ENCODE assay signal across 8 cellular contexts in the genomic region with DNA sequence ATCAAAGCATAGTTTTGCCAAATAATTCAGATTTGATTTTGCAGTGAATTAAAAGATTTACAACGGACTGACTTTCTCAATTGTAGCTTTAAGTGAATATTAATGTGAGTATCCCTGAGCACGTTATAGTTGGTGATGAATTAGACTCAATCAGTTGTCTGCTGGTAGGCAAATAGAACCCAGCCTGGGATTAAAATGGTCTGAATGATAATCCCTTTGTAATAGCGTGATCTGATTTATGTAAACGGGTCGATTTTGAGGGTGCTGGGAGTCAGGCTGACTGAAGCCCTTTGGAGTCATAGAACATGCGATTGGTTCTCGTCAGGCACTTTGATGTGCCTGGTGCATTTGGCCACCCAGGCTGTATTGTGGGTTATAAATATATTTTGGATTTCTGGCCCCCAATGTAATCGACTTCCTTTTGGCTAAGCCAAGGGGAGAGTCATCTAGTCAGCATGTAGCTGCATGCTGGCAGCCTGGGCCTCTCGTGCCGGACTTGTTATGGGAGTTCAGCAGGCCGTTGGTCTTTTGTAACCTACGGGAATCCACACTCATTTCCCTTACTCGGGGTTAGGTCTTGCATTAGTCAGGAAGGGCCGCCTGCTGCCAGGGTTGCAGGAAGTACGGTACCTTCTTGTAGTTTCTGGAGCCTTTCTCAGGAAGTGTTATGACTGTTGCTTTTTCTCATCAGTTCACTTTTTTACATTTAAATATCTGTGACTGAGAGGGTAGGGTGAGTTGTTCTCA. TPM values are rescaled to one million over a fixed set of nuclear protein-coding genes. Genes with fewer than 3 reads are reported as not detected.
DNase-seq lines count a peak whose midpoint lies in the region; ATAC-seq and TF ChIP-seq lines count a peak whose summit lies in the region.

No MANE protein-coding gene starts in this region.

- H2AK5ac ChIP-seq in trophoblast cell (ENCODE audit: low read length): no peak overlapping the region

- no peak overlapping the region for H4K12ac ChIP-seq in trophoblast cell (ENCODE audit: low read depth, low read length)

- H2BK120ac ChIP-seq in trophoblast cell (ENCODE audit: insufficient read depth, low read length, poor library complexity): no peak overlapping the region

- peaks cover 51% of the 10 kb centered on the region for H3K4me1 ChIP-seq in HUES48 (ENCODE audit: control insufficient read depth, insufficient read depth, low read length)
- H3K4me1 ChIP-seq in trophoblast cell (ENCODE audit: control insufficient read depth in 1 of 2, insufficient read depth in 2 of 2, low read length in 2 of 2): peaks cover 9 to 30% of the 10 kb centered on the region in 2 experiments

- no peak overlapping the region for H3K23ac ChIP-seq in trophoblast cell (ENCODE audit: low read length)

- no peak overlapping the region for H3K4ac ChIP-seq in trophoblast cell (ENCODE audit: low read depth, low read length)

- H2BK5ac ChIP-seq in trophoblast cell (ENCODE audit: low read depth, low read length, poor library complexity): no peak overlapping the region

- no peak overlapping the region for H3K4me3 ChIP-seq in HUES48 (ENCODE audit: low read depth, low read length)
- no peak overlapping the region for H3K4me3 ChIP-seq in fibroblast of pulmonary artery (replicated peaks; ENCODE audit: low read depth, low read length)
- H3K4me3 ChIP-seq in trophoblast cell (ENCODE audit: low read depth, low read length): no peak overlapping the region

- no CpG with 5 or more reads among the region's 15 CpGs for WGBS in trophoblast cell (ENCODE audit: extremely low coverage, insufficient coverage, insufficient read length)

- H2AFZ ChIP-seq in trophoblast cell (ENCODE audit: insufficient read depth, low read length, poor library complexity): no peak overlapping the region

- H4K8ac ChIP-seq in trophoblast cell (ENCODE audit: low read depth, low read length): no peak overlapping the region

- H3K4me2 ChIP-seq in trophoblast cell (ENCODE audit: low read length): peak overlapping the region; percentile 12

- no peaks in the 10 kb centered on the region for H3K9me3 ChIP-seq in HUES48 (ENCODE audit: control insufficient read depth, insufficient read depth, low read length)
- no peaks in the 10 kb centered on the region for H3K9me3 ChIP-seq in trophoblast cell (ENCODE audit: insufficient read depth, low read depth, low read length)

- no peaks in the 10 kb centered on the region for H3K27me3 ChIP-seq in HUES48 (ENCODE audit: control insufficient read depth, insufficient read depth, low read length)
- no peaks in the 10 kb centered on the region for H3K27me3 ChIP-seq in trophoblast cell (ENCODE audit: insufficient read depth, low read length)

- TF ChIP-seq CTCF in fibroblast of pulmonary artery (IDR thresholded peaks at IDR 0.05; ENCODE audit: low read length, missing control alignments): no peak

- no peak for ATAC-seq in GM21786 (IDR thresholded peaks at IDR 0.05; ENCODE audit: unreplicated experiment)
- ATAC-seq in GM18520 (IDR thresholded peaks at IDR 0.05; ENCODE audit: unreplicated experiment): no peak

- DNase-seq in GM03348 (ENCODE audit: low spot score) (peak; percentile 91), fibroblast of pulmonary artery (ENCODE audit: low read depth) (peak; percentile 99), trophoblast cell (peak; percentile 91 to 93)
- peak; percentile 25 for DNase-seq in activated CD8-positive, alpha-beta memory T cell treated with anti-CD3 and anti-CD28 coated beads, Interleukin-2, amount 50 U/mL, for 4 hours
- no peak for DNase-seq in NK-92 treated with Interleukin-12 subunit alpha and Interleukin-12 subunit beta, amount 100 ng/mL, for 24 hours (lab: John Stamatoyannopoulos, UW)

- H4K91ac ChIP-seq in trophoblast cell (ENCODE audit: low read depth, low read length): no peak overlapping the region

- peak overlapping the region; percentile 73 for H3K27ac ChIP-seq in HUES48 (ENCODE audit: low read depth, low read length)
- peak overlapping the region; percentile 57 for H3K27ac ChIP-seq in trophoblast cell (ENCODE audit: low read depth, low read length)

- H3K18ac ChIP-seq in trophoblast cell (ENCODE audit: low read length): no peak overlapping the region

- peaks cover 44% of the 10 kb centered on the region for H3K79me2 ChIP-seq in trophoblast cell (ENCODE audit: control insufficient read depth, insufficient read depth, low read length, poor library complexity)

- H3K36me3 ChIP-seq in HUES48 (ENCODE audit: control insufficient read depth, insufficient read depth, low read length) (no peaks in the 10 kb centered on the region), trophoblast cell (ENCODE audit: control insufficient read depth in 1 of 2, insufficient read depth in 2 of 2, low read length in 2 of 2) (peaks cover 0 to 2% of the 10 kb centered on the region in 2 experiments)

- H2BK12ac ChIP-seq in trophoblast cell (ENCODE audit: low read length): no peak overlapping the region

- H3K14ac ChIP-seq in trophoblast cell (ENCODE audit: low read length): no peak overlapping the region

- H3K9ac ChIP-seq in HUES48 (ENCODE audit: low read depth, low read length): no peak overlapping the region
- H3K9ac ChIP-seq in trophoblast cell (ENCODE audit: low read length): no peak overlapping the region

- peaks cover 2% of the 10 kb centered on the region for H3K79me1 ChIP-seq in trophoblast cell (ENCODE audit: low read length)

RNA-seq across cellular contexts. Expression of a gene that starts 5.4 kb away (rescaled TPM):
- polyA plus RNA-seq in trophoblast cell (2013): 23.9 and 26.5 TPM in 2 replicates

RNA-seq across cellular contexts. Expression of a gene that starts 24.0 kb away (rescaled TPM):
- 33.2 and 33.8 TPM in 2 replicates for polyA plus RNA-seq in trophoblast cell (2013)
